In the genomic region with DNA sequence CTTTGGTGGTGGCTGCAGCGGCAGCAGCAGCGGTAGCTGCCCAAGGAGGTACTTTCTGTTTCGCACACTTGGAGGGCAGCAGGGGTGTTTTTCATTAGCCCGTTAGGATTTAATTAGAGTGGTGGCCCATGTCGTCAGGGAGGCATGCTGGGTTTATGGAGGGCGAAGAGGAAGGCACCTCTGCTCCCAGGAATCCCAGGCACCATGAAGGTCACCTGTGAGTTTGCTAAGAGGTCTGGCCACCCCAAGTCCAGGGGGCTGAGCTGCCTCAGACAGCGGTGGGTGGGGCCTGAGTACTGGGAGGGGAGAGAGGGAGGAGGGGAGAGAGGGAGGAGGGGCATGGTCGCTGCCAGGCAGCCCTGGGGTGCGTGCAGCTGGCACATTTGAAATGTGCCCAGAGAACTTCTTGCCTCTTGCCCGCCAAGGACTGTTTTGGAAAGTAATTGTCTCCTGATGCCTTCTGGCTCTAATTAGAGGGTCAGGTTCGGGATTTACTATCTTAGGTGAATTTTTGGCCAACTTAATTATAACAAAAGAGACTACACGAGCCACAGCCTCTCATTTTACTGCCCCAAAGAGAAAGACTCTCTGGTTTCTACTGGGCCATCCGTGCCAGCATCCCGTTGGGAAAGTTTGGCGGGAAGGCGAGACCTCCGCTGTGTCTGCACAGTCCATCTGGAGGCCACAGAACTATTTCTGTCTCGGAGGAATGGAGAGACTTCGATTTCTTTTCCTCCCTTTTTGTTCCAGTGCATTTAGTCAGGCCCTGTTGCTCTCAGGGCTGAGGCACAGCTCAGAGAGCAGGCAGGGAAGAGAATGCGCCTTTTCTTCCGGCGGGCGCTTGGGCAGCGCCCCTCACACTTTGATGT, we compare ENCODE assay signal across 24 cellular contexts.
DNase-seq lines count a peak whose midpoint lies in the region; ATAC-seq, FAIRE-seq and TF ChIP-seq lines count a peak whose summit lies in the region.
"Had no signal": no experiment of that assay in that cellular context is flagged by ENCODE, and none has a peak within 500 bp of the region (broad histone marks: within the 10 kb centered on the region; RNA-seq: fewer than 3 reads in every experiment).

No MANE protein-coding gene starts in this region.

- POLR2A ChIA-PET in CD8-positive, alpha-beta T cell (lab: Charles Lee): no interaction called here

- H3K9ac ChIP-seq in rectal smooth muscle tissue (ENCODE audit: low read length): no peak overlapping the region

- no peak overlapping the region for H3K4me3 Mint-ChIP-seq in CD8-positive, alpha-beta T cell
- H3K4me3 Mint-ChIP-seq: CD14-positive monocyte had no signal

- no peaks in the 10 kb centered on the region for H3K9me3 ChIP-seq in small intestine (ENCODE audit: control insufficient read depth, low read depth)
- H3K9me3 ChIP-seq in CD8-positive, alpha-beta T cell (ENCODE audit: low read length): no peaks in the 10 kb centered on the region
- H3K9me3 ChIP-seq: colonic mucosa, gastrocnemius medialis, lower lobe of right lung, upper lobe of right lung had no signal

- no peaks in the 10 kb centered on the region for H3K36me3 ChIP-seq in rectal smooth muscle tissue (ENCODE audit: control insufficient read depth, insufficient read depth, low read length)
- no peaks in the 10 kb centered on the region for H3K36me3 ChIP-seq in small intestine (ENCODE audit: control insufficient read depth in 2 of 2, insufficient read depth in 2 of 2, low read length in 2 of 2)
- no peaks in the 10 kb centered on the region for H3K36me3 ChIP-seq in CD8-positive, alpha-beta T cell (ENCODE audit: insufficient read depth, low read length)
- H3K36me3 ChIP-seq: colonic mucosa, gastrocnemius medialis, lower lobe of right lung, upper lobe of right lung had no signal

- H3K36me3 Mint-ChIP-seq in CD8-positive, alpha-beta T cell: no peaks in the 10 kb centered on the region
- H3K36me3 Mint-ChIP-seq: CD14-positive monocyte, naive B cell had no signal

- H3K27ac Mint-ChIP-seq in CD8-positive, alpha-beta T cell: no peak overlapping the region
- H3K27ac Mint-ChIP-seq: CD14-positive monocyte, naive B cell had no signal

- H3K4me1 Mint-ChIP-seq in CD8-positive, alpha-beta T cell (ENCODE audit: low read depth): no peaks in the 10 kb centered on the region
- H3K4me1 Mint-ChIP-seq: CD14-positive monocyte, naive B cell had no signal

- no peak overlapping the region for H3K4me3 ChIP-seq in rectal smooth muscle tissue (ENCODE audit: low read length)
- no peak overlapping the region for H3K4me3 ChIP-seq in small intestine (ENCODE audit: low read depth in 1 of 2, low read length in 2 of 2)
- H3K4me3 ChIP-seq in CD8-positive, alpha-beta T cell (ENCODE audit: low read depth, low read length): no peak overlapping the region
- H3K4me3 ChIP-seq: colonic mucosa, gastrocnemius medialis, lower lobe of right lung, upper lobe of right lung had no signal

- FAIRE-seq in small intestine (lab: Jason Lieb, UNC): no peak
- FAIRE-seq: GM18507, HepG2 had no signal

- CTCF ChIA-PET in CD8-positive, alpha-beta T cell (lab: Charles Lee): no interaction called here

- WGBS in small intestine, 3 donors: 77 to 80% (median 78%) methylated on average over 24 of the region's 24 CpGs

- no peaks in the 10 kb centered on the region for H3K27me3 Mint-ChIP-seq in CD8-positive, alpha-beta T cell (ENCODE audit: low read depth)
- H3K27me3 Mint-ChIP-seq: naive B cell had no signal

- DNase-seq in DMS79 treated with DMSO at 0.1 percent for 48 hours (lab: John Stamatoyannopoulos, UW) (peak; percentile 17), DMS79 (lab: John Stamatoyannopoulos, UW) (no peak), RPMI8226 (peak; percentile 76), fibroblast of gingiva (ENCODE audit: low read depth) (peak; percentile 59), small intestine (no peak), omental fat pad (ENCODE audit: low spot score) (no peak)
- no peak for DNase-seq in CD8-positive, alpha-beta T cell
- DNase-seq: activated CD4-positive, alpha-beta T cell treated with anti-CD3 and anti-CD28 coated beads for 4 hours; activated gamma-delta T cell treated with Interleukin-2 at 50 U/mL for 16 hours; amniotic stem cell; colonic mucosa; gastrocnemius medialis; lower lobe of right lung; naive B cell; NCI-H1694 treated with DMSO at 0.1 percent for 48 hours; NCI-H524 treated with DMSO at 0.1 percent for 48 hours; PC-3; stimulated activated naive CD4-positive, alpha-beta T cell treated with Interleukin-2 at 50 U/mL for 16 hours; upper lobe of right lung had no signal

- H3K27me3 ChIP-seq in rectal smooth muscle tissue (ENCODE audit: control insufficient read depth, insufficient read depth, low read length) (no peaks in the 10 kb centered on the region), small intestine (ENCODE audit: control insufficient read depth in 2 of 2, insufficient read depth in 2 of 2, low read length in 2 of 2) (no peaks in the 10 kb centered on the region)
- no peaks in the 10 kb centered on the region for H3K27me3 ChIP-seq in CD8-positive, alpha-beta T cell (ENCODE audit: insufficient read depth, low read length)
- H3K27me3 ChIP-seq: colonic mucosa, gastrocnemius medialis, upper lobe of right lung had no signal

- peak overlapping the region; percentile 70 for H3K27ac ChIP-seq in rectal smooth muscle tissue (ENCODE audit: low read depth, low read length)
- no peak overlapping the region for H3K27ac ChIP-seq in small intestine (ENCODE audit: low read depth in 1 of 2, low read length in 1 of 2)
- H3K27ac ChIP-seq in CD8-positive, alpha-beta T cell (ENCODE audit: low read depth, low read length): no peak overlapping the region
- H3K27ac ChIP-seq: 22Rv1, colonic mucosa, gastrocnemius medialis, lower lobe of right lung, upper lobe of right lung had no signal

- H3K4me1 ChIP-seq in rectal smooth muscle tissue (ENCODE audit: control insufficient read depth, insufficient read depth, low read length) (peaks cover 13% of the 10 kb centered on the region), small intestine (ENCODE audit: control insufficient read depth in 2 of 2, insufficient read depth in 1 of 2, low read depth in 1 of 2, low read length in 1 of 2) (no peaks in the 10 kb centered on the region)
- H3K4me1 ChIP-seq in CD8-positive, alpha-beta T cell (ENCODE audit: insufficient read depth, low read length): no peaks in the 10 kb centered on the region
- H3K4me1 ChIP-seq: colonic mucosa, lower lobe of right lung, upper lobe of right lung had no signal

- H3K9me3 Mint-ChIP-seq in CD8-positive, alpha-beta T cell: no peaks in the 10 kb centered on the region
- H3K9me3 Mint-ChIP-seq: CD14-positive monocyte, naive B cell had no signal

- ATAC-seq in CD8-positive, alpha-beta T cell: no peak
- ATAC-seq in omental fat pad (ENCODE audit: low FRiP score): no peak
- ATAC-seq: HepG2, PC-3 had no signal

- no peak for TF ChIP-seq CTCF in CD8-positive, alpha-beta T cell (IDR thresholded peaks at IDR 0.05)
- TF ChIP-seq CTCF in omental fat pad (IDR thresholded peaks at IDR 0.05): no peak

- intact Hi-C loops in CD8-positive, alpha-beta T cell (cut with DNase I, micrococcal nuclease): no loop called here

Comparison
In these comparisons a context has a peak if more than half of its experiments do, and no peak if none do; other contexts are left out.
1. DNase-seq: peak in DMS79 treated with DMSO at 0.1 percent for 48 hours (single experiment), RPMI8226 (single experiment) and fibroblast of gingiva (single experiment); none in DMS79 (single experiment), small intestine (single experiment), CD8-positive, alpha-beta T cell (0 of 7) and omental fat pad (single experiment).